In the genomic region with DNA sequence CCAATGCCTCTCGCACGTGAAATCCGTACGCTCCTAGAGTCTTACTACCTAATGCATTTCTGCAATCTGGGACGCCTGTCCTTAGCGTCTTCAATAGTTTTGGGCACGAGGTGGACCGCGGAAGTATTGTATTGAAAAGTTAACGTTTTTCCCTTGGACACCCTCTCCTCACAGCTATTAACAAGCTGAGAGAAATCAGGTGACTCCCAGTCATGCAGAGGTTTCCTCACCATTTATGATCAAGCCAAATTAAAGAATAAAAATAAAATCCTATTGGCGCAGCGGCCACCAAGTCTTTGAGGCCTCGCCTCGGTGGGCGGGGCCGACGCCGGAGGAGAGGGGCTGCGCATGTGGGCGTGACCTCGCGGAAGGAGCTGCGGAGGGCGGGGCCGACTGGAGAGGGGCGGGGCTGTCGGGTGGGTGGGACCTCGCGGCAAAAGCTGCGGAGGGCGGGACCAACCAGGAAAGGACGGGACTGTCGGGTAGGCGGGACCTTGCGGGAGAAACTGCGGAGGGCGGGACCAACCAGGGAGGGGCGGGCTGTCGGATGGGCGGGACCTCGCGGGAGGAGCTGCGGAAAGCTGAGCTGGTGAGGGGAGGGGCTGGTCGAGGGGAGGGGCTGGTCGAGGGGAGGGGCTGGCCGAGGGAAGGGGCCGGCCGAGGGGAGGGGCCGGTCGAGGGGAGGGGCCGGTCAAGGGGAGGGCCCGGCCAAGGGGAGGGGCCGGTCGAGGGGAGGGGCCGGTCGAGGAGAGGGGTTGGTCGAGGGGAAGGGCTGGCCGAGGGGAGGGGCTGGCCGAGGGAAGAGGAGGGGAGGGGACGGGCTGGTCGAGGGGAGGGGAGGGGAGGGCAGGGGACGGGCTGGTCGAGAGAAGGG, we compare ENCODE assay signal across 8 cellular contexts. TPM values are rescaled to one million over a fixed set of nuclear protein-coding genes. Genes with fewer than 3 reads are reported as not detected.
A peak's percentile ranks its signal among the peaks of the same experiment; 100 is the strongest.
DNase-seq lines count a peak whose midpoint lies in the region; ATAC-seq and TF ChIP-seq lines count a peak whose summit lies in the region.

No MANE protein-coding gene starts in this region.

- H3K9me3 Mint-ChIP-seq in Caco-2 (ENCODE audit: unreplicated experiment), result no peaks in the 10 kb centered on the region

- POLR2A ChIA-PET in Caco-2 (lab: Charles Lee), result interaction anchor here (0.8 to 1.8 kb wide), 3 partner anchors 29 to 188 kb away, joined by 4 to 36 read pairs (median 4); no protein-coding TSS in a partner anchor
- POLR2A ChIA-PET in Panc1 (lab: Charles Lee), result interaction anchor here (0.6 to 1.2 kb wide), 2 partner anchors 28 to 185 kb away, joined by 3 to 8 read pairs; no protein-coding TSS in a partner anchor

- intact Hi-C loops in Caco-2 (cut with micrococcal nuclease; ENCODE audit: unreplicated experiment), result loop anchor here (2.0 to 5.0 kb wide), 3 partner anchors 50 to 187 kb away; no protein-coding TSS in a partner anchor
- intact Hi-C loops in Panc1 (cut with micrococcal nuclease; ENCODE audit: unreplicated experiment), result no loop called here

- in situ Hi-C loops in Panc1 (cut with HindIII; ENCODE audit: low pct_unique_long_range_greater_than_20kb, low sequenced_read_pairs), result no loop called here

- ATAC-seq in GM21723 (IDR thresholded peaks at IDR 0.05; ENCODE audit: unreplicated experiment), result peak; percentile 48
- peak; percentile 82 for ATAC-seq in Panc1

- H3K9me3 ChIP-seq in Caco-2 (no peaks in the 10 kb centered on the region), Karpas-422 (ENCODE audit: low read length) (no peaks in the 10 kb centered on the region), Panc1 (ENCODE audit: control insufficient read depth, insufficient read depth, low read depth, low read length) (no peaks in the 10 kb centered on the region), esophagus (ENCODE audit: control insufficient read depth in 2 of 2, insufficient read depth in 1 of 2, low read depth in 1 of 2, low read length in 1 of 2) (peaks cover 0 to 6% of the 10 kb centered on the region in 2 donors), mucosa of stomach (ENCODE audit: control insufficient read depth, low read length) (no peaks in the 10 kb centered on the region)

- H3K4me3 ChIP-seq in Caco-2 (ENCODE audit: low read depth, low read length), result peak overlapping the region; percentile 89
- H3K4me3 ChIP-seq in Karpas-422 (ENCODE audit: low read length), result peak overlapping the region; percentile 80; the same call in 1 of the 2 replicates
- H3K4me3 ChIP-seq in Panc1 (ENCODE audit: low read depth in 2 of 2, low read length in 2 of 2), result peak overlapping the region; percentile 35 to 52
- H3K4me3 ChIP-seq in esophagus (ENCODE audit: low read depth in 1 of 2, low read length in 2 of 2), result peak overlapping the region in 1 of 2 donors; percentile 53
- no peak overlapping the region for H3K4me3 ChIP-seq in mucosa of stomach (ENCODE audit: low read length)

- WGBS in esophagus, 2 donors, result 2 to 3% methylated on average over 29 to 63 of the region's 63 CpGs

- DNase-seq in Caco-2 (peak; percentile 94 to 98), Karpas-422 (peak; percentile 100), Panc1 (ENCODE audit: low read depth, low spot score) (peak; percentile 75)
- peak; percentile 97 to 98 for DNase-seq in activated T-cell treated with anti-CD3 and anti-CD28 coated beads, Interleukin-2, amount 50 U/mL, for 48 hours
- peak; percentile 90 to 96 for DNase-seq in stimulated activated CD8-positive, alpha-beta memory T cell treated with anti-CD3 and anti-CD28 coated beads, Interleukin-4, amount 100 ng/mL, for 1 hour (ENCODE audit: low read depth in 2 of 2, low spot score in 1 of 2)

- H3K4me1 ChIP-seq in Caco-2 (0 out of 2 replicates have a peak, but pooled peaks cover 3% of the 10 kb centered on the region), Karpas-422 (ENCODE audit: low read length) (peaks cover 23% of the 10 kb centered on the region), Panc1 (ENCODE audit: control insufficient read depth, insufficient read depth, low read length) (no peaks in the 10 kb centered on the region; the same call in none of the 2 replicates), esophagus (ENCODE audit: control insufficient read depth in 2 of 2, insufficient read depth in 2 of 2, low read length in 1 of 2) (no peaks in the 10 kb centered on the region), mucosa of stomach (ENCODE audit: control insufficient read depth, insufficient read depth, low read length) (peaks cover 11% of the 10 kb centered on the region)

- peaks cover 15% of the 10 kb centered on the region for H3K27me3 Mint-ChIP-seq in Caco-2 (ENCODE audit: insufficient read depth, unreplicated experiment)

- no peak overlapping the region for H2AFZ ChIP-seq in Karpas-422 (ENCODE audit: low read length)

- no peaks in the 10 kb centered on the region for H3K36me3 ChIP-seq in Caco-2 (ENCODE audit: control insufficient read depth, insufficient read depth, low read length)
- H3K36me3 ChIP-seq in Karpas-422 (ENCODE audit: insufficient read depth, low read length), result peaks cover 20% of the 10 kb centered on the region
- no peaks in the 10 kb centered on the region for H3K36me3 ChIP-seq in Panc1 (ENCODE audit: control insufficient read depth, insufficient read depth, low read length)
- H3K36me3 ChIP-seq in esophagus (ENCODE audit: control insufficient read depth in 2 of 2, insufficient read depth in 2 of 2, low read length in 1 of 2), result no peaks in the 10 kb centered on the region
- no peaks in the 10 kb centered on the region for H3K36me3 ChIP-seq in mucosa of stomach (ENCODE audit: control insufficient read depth, insufficient read depth, low read length)

- CTCF ChIA-PET in Caco-2 (lab: Charles Lee) (interaction anchor here (0.6 to 1.1 kb wide), 10 partner anchors 9 to 474 kb away, joined by 3 to 13 read pairs (median 4); no protein-coding TSS in a partner anchor), Panc1 (lab: Charles Lee) (interaction anchor here (0.6 kb wide), 1 partner anchor 22 kb away, joined by 3 read pairs; no protein-coding TSS in a partner anchor)

- H3K36me3 Mint-ChIP-seq in Caco-2 (ENCODE audit: insufficient read depth, unreplicated experiment), result no peaks in the 10 kb centered on the region

- H3K4me2 ChIP-seq in Karpas-422 (ENCODE audit: low read depth, low read length, poor library complexity, severe bottlenecking), result peak overlapping the region; percentile 99

- H3K9ac ChIP-seq in Karpas-422 (ENCODE audit: low read length), result no peak overlapping the region
- peak overlapping the region; percentile 47 for H3K9ac ChIP-seq in mucosa of stomach (ENCODE audit: low read length)

- BruUV-seq in Caco-2 (replicated peaks; lab: Mats Ljungman, UMichigan) (no TSS peak), Panc1 (replicated peaks; lab: Mats Ljungman, UMichigan) (no TSS peak)

- H4K20me1 ChIP-seq in Karpas-422 (ENCODE audit: insufficient read depth, low read depth, low read length), result peaks cover 4% of the 10 kb centered on the region; the same call in 1 of the 2 replicates

- H3K27ac Mint-ChIP-seq in Caco-2 (ENCODE audit: unreplicated experiment), result no peak overlapping the region

- no peaks in the 10 kb centered on the region for H3K4me1 Mint-ChIP-seq in Caco-2 (ENCODE audit: low read depth, unreplicated experiment)

- H3K27ac ChIP-seq in Karpas-422 (ENCODE audit: low read length), result no peak overlapping the region
- H3K27ac ChIP-seq in Panc1 (ENCODE audit: low read length), result no peak overlapping the region
- peak overlapping the region; percentile 97 to 98 for H3K27ac ChIP-seq in esophagus (ENCODE audit: low read depth in 2 of 2, low read length in 1 of 2)

- H3K4me3 Mint-ChIP-seq in Caco-2 (ENCODE audit: unreplicated experiment), result peak overlapping the region; percentile 76

- peaks cover 27% of the 10 kb centered on the region for H3K79me2 ChIP-seq in Karpas-422 (ENCODE audit: low read length)

- H3K9me2 ChIP-seq in Karpas-422 (replicated peaks; ENCODE audit: insufficient read depth, low read length), result no peaks in the 10 kb centered on the region

- TF ChIP-seq CTCF in Caco-2 (IDR thresholded peaks at IDR 0.05; ENCODE audit: insufficient read depth in 1 of 2, low read depth in 1 of 2, low read length in 1 of 2, severe bottlenecking in 1 of 2, unreplicated experiment in 1 of 2), result no peak
- TF ChIP-seq CTCF in Panc1 (IDR thresholded peaks at IDR 0.05), result no peak

- no peaks in the 10 kb centered on the region for H3K27me3 ChIP-seq in Caco-2 (replicated peaks; ENCODE audit: control insufficient read depth, insufficient read depth, low read length)
- H3K27me3 ChIP-seq in Karpas-422 (ENCODE audit: low read length), result no peaks in the 10 kb centered on the region
- H3K27me3 ChIP-seq in Panc1 (ENCODE audit: control insufficient read depth, insufficient read depth, low read length), result 0 out of 2 replicates have a peak, but pooled peaks cover 4% of the 10 kb centered on the region
- no peaks in the 10 kb centered on the region for H3K27me3 ChIP-seq in esophagus (ENCODE audit: control insufficient read depth in 1 of 2, insufficient read depth in 2 of 2, low read length in 2 of 2)
- no peaks in the 10 kb centered on the region for H3K27me3 ChIP-seq in mucosa of stomach (ENCODE audit: control insufficient read depth, insufficient read depth, low read length)

RNA-seq across cellular contexts. Expression of a gene that starts 1.1 kb away (rescaled TPM):
- 86.8 and 97.5 TPM in 2 replicates for total RNA-seq in Caco-2 (2022)
- 233 and 301 TPM in 2 replicates for total RNA-seq in Karpas-422 (2014; rRNA removed; shearing (Covaris generic); ENCODE audit: low replicate concordance)
- 80.3 TPM for total RNA-seq in Panc1 (2021; ENCODE audit: unreplicated experiment)
- polyA plus RNA-seq in Panc1 (2012; ENCODE audit: insufficient read length), result 35.3 TPM
- polyA plus RNA-seq in esophagus, result 10 to 100 TPM; 64.8 to 87.3 TPM

Comparison
In these comparisons a context has a peak if more than half of its experiments do, and no peak if none do; other contexts are left out.
1. H3K27ac ChIP-seq: peak in esophagus (2 of 2); none in Karpas-422 (single experiment) and Panc1 (single experiment).
2. Peak in every context shown above with its lines, with median percentiles within 50 percentile points of each other: DNase-seq.